In the genomic region with DNA sequence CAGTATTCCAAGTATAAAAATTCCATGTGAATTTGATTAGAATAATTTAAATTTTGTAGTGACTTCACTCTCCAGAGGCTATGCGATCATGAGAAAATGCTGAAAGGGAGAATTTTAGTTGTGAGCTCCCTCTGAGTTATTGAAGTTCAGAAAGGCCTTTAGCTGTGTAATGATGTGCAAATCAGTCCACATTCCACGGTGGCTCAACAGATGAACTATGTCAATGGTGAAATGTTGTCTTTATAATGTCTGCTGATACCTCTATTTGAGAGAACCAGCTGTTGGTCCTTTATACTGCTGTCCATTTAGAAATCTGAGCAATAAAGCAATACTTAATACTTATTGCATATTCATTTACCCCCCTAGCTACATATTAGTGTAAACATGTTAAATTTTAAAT, we compare ENCODE assay signal across 24 cellular contexts. TPM values are rescaled to one million over a fixed set of nuclear protein-coding genes. Genes with fewer than 3 reads are reported as not detected.
A peak's percentile ranks its signal among the peaks of the same experiment; 100 is the strongest.
DNase-seq lines count a peak whose midpoint lies in the region; ATAC-seq, FAIRE-seq and TF ChIP-seq lines count a peak whose summit lies in the region.
"Had no signal": no experiment of that assay in that cellular context is flagged by ENCODE, and none has a peak within 500 bp of the region (broad histone marks: within the 10 kb centered on the region; RNA-seq: fewer than 3 reads in every experiment).

No MANE protein-coding gene starts in this region.

- CTCF ChIA-PET in A673 (lab: Charles Lee) (no interaction called here), IMR-90 (lab: Yijun Ruan, JAX) (interaction anchor here (1.2 to 1.4 kb wide), 2 partner anchors 11 to 275 kb away, joined by 3 to 4 read pairs; no protein-coding TSS in a partner anchor)

- no peak for FAIRE-seq in GM12892 (lab: Jason Lieb, UNC)
- FAIRE-seq: D721Med, H54 had no signal

- POLR2A ChIA-PET in A673 (lab: Charles Lee; ENCODE audit: low non-redundant PET) (no interaction called here), IMR-90 (lab: Charles Lee; ENCODE audit: unreplicated experiment) (no interaction called here)

- no peak overlapping the region for H4K91ac ChIP-seq in IMR-90 (ENCODE audit: insufficient read depth, low read depth, low read length)

- H3K9me2 ChIP-seq in GM23338 (ENCODE audit: insufficient read depth) = no peaks in the 10 kb centered on the region

- H2AK9ac ChIP-seq in IMR-90 (replicated peaks; ENCODE audit: low read depth, low read length, poor library complexity) = no peak overlapping the region

- H3K9me3 Mint-ChIP-seq in GM23338 = no peaks in the 10 kb centered on the region
- H3K9me3 Mint-ChIP-seq: CD14-positive monocyte, HFFc6, IgD-negative memory B cell had no signal

- no peak overlapping the region for H3K4ac ChIP-seq in IMR-90 (ENCODE audit: low read depth, low read length)

- no peaks in the 10 kb centered on the region for H3K79me1 ChIP-seq in IMR-90 (ENCODE audit: low read depth in 1 of 2, low read length in 2 of 2)

- no peak for TF ChIP-seq CTCF in A673 (conservative IDR thresholded peaks at IDR 0.05; ENCODE audit: low read depth, low read length)
- no peak for TF ChIP-seq CTCF in IMR-90 (conservative IDR thresholded peaks at IDR 0.05; ENCODE audit: low read depth, low read length)
- TF ChIP-seq CTCF in choroid plexus epithelial cell (conservative IDR thresholded peaks at IDR 0.05; ENCODE audit: low read depth, low read length) = no peak
- no peak for TF ChIP-seq CTCF in GM23338 (conservative IDR thresholded peaks at IDR 0.05; ENCODE audit: low read depth in 2 of 2)

- DNase-seq in A673 (ENCODE audit: low spot score) (peak; percentile 41), IMR-90 (peak; percentile 68), choroid plexus epithelial cell (ENCODE audit: low read depth) (peak; percentile 79), iris pigment epithelial cell (ENCODE audit: low read depth) (peak; percentile 38), NCI-H2107 treated with DMSO at 0.1 percent for 48 hours (lab: John Stamatoyannopoulos, UW; ENCODE audit: unreplicated experiment) (no peak), GM12892 (ENCODE audit: insufficient read length) (no peak), GM23338 (ENCODE audit: low spot score) (no peak)
- DNase-seq: 8988T, DMS53, GDM1, HFFc6, Kasumi-1, NCI-H1694, NCI-H2081, NCI-H2171 treated with DMSO at 0.1 percent for 48 hours, NCI-H524 treated with DMSO at 0.1 percent for 48 hours, OCI-M1 had no signal

- BruUV-seq in A673 (replicated peaks; lab: Mats Ljungman, UMichigan) (no TSS peak), IMR-90 (replicated peaks; lab: Mats Ljungman, UMichigan) (no TSS peak)

- H2AFZ ChIP-seq in IMR-90 (replicated peaks; ENCODE audit: low read length, poor library complexity) = no peak overlapping the region
- no peak overlapping the region for H2AFZ ChIP-seq in GM23338

- H3K18ac ChIP-seq in IMR-90 (ENCODE audit: low read depth, low read length) = no peak overlapping the region

- H3K27ac Mint-ChIP-seq in GM23338 = no peak overlapping the region
- H3K27ac Mint-ChIP-seq: B cell, CD14-positive monocyte, HFFc6, IgD-negative memory B cell had no signal

- 0 out of 2 replicates have a peak, but pooled peaks cover 2% of the 10 kb centered on the region for H3K9me1 ChIP-seq in IMR-90 (ENCODE audit: insufficient read depth, low read length)

- H3K27ac ChIP-seq in A673 (ENCODE audit: low read depth, low read length, poor library complexity, severe bottlenecking) (no peak overlapping the region), IMR-90 (ENCODE audit: insufficient read depth, low read length) (peak overlapping the region; percentile 3; the same call in 1 of the 2 replicates), GM23338 (ENCODE audit: low read depth) (no peak overlapping the region)

- no peak overlapping the region for H2BK20ac ChIP-seq in IMR-90 (ENCODE audit: low read depth, low read length)

- no peak overlapping the region for H2BK15ac ChIP-seq in IMR-90 (ENCODE audit: low read depth, low read length)

- ATAC-seq in IMR-90 (ENCODE audit: low read depth) (peak; percentile 69), GM23338 (no peak), GM19463 (IDR thresholded peaks at IDR 0.05; ENCODE audit: unreplicated experiment) (no peak)
- ATAC-seq: Right ventricle myocardium inferior had no signal

- H3K36me3 ChIP-seq in A673 (ENCODE audit: insufficient read depth, low read length, poor library complexity, severe bottlenecking) = no peaks in the 10 kb centered on the region
- no peaks in the 10 kb centered on the region for H3K36me3 ChIP-seq in IMR-90 (ENCODE audit: control insufficient read depth, insufficient read depth, low read length)
- H3K36me3 ChIP-seq in GM23338 (ENCODE audit: insufficient read depth) = no peaks in the 10 kb centered on the region

- H2BK5ac ChIP-seq in IMR-90 (ENCODE audit: low read depth, low read length, poor library complexity, severe bottlenecking) = no peak overlapping the region

- H3K79me2 ChIP-seq in GM23338 (replicated peaks; ENCODE audit: insufficient read depth) = no peaks in the 10 kb centered on the region

- no peaks in the 10 kb centered on the region for H3K27me3 ChIP-seq in A673 (replicated peaks; ENCODE audit: insufficient read depth, low read depth, low read length, poor library complexity)
- H3K27me3 ChIP-seq in IMR-90 (ENCODE audit: control insufficient read depth, insufficient read depth, low read length) = no peaks in the 10 kb centered on the region
- peaks cover 10% of the 10 kb centered on the region; the same call in 1 of the 2 replicates for H3K27me3 ChIP-seq in GM23338 (ENCODE audit: insufficient read depth)

- peaks cover 2% of the 10 kb centered on the region for H3K27me3 Mint-ChIP-seq in GM23338 (ENCODE audit: insufficient read depth, low read depth, poor library complexity)
- H3K27me3 Mint-ChIP-seq: B cell, IgD-negative memory B cell had no signal

- in situ Hi-C loops in IMR-90 (cut with MboI; ENCODE audit: low sequenced_read_pairs) = loop anchor here (25.0 kb wide), 1 partner anchor 561 kb away; a partner anchor contains a TSS

- H3K9ac ChIP-seq in IMR-90 (ENCODE audit: low read depth, low read length) = no peak overlapping the region

- H3K23ac ChIP-seq in IMR-90 (ENCODE audit: low read depth, low read length) = no peak overlapping the region

- H2AK5ac ChIP-seq in IMR-90 (ENCODE audit: low read depth, low read length) = no peak overlapping the region

- no peak overlapping the region for H4K5ac ChIP-seq in IMR-90 (ENCODE audit: low read depth, low read length)

- H3K9me3 ChIP-seq in A673 (ENCODE audit: low read depth, low read length, poor library complexity, severe bottlenecking) (no peaks in the 10 kb centered on the region), IMR-90 (ENCODE audit: control insufficient read depth, insufficient read depth, low read length) (no peaks in the 10 kb centered on the region)

- H4K20me1 ChIP-seq in IMR-90 (ENCODE audit: insufficient read depth, low read length) (no peaks in the 10 kb centered on the region), GM23338 (replicated peaks; ENCODE audit: insufficient read depth) (no peaks in the 10 kb centered on the region)

- H3K4me1 Mint-ChIP-seq in GM23338 = peaks cover 6% of the 10 kb centered on the region
- H3K4me1 Mint-ChIP-seq: B cell, CD14-positive monocyte had no signal

- no peaks in the 10 kb centered on the region for H3K36me3 Mint-ChIP-seq in GM23338 (ENCODE audit: low read depth)
- H3K36me3 Mint-ChIP-seq: CD14-positive monocyte, IgD-negative memory B cell had no signal

- H3K14ac ChIP-seq in IMR-90 (replicated peaks; ENCODE audit: low read depth, low read length) = no peak overlapping the region

- no peaks in the 10 kb centered on the region for H3K4me1 ChIP-seq in A673 (ENCODE audit: insufficient read depth, low read length, poor library complexity, severe bottlenecking)
- H3K4me1 ChIP-seq in IMR-90 (ENCODE audit: control insufficient read depth, insufficient read depth, low read length) = no peaks in the 10 kb centered on the region
- peaks cover 6% of the 10 kb centered on the region; the same call in 1 of the 2 replicates for H3K4me1 ChIP-seq in GM23338 (ENCODE audit: insufficient read depth)

- H4K8ac ChIP-seq in IMR-90 (ENCODE audit: low read depth in 2 of 2, low read length in 2 of 2) = no peak overlapping the region

- TF ChIP-seq POLR2A in IMR-90 (IDR thresholded peaks at IDR 0.05; ENCODE audit: low read depth, low read length) = no peak
- no peak for TF ChIP-seq POLR2A in GM12892 (IDR thresholded peaks at IDR 0.05; ENCODE audit: low read depth, low read length)

- intact Hi-C loops in A673 (cut with micrococcal nuclease; ENCODE audit: unreplicated experiment) = no loop called here
- intact Hi-C loops in IMR-90 (cut with micrococcal nuclease) = no loop called here

- no peak overlapping the region for H3K4me3 ChIP-seq in A673 (ENCODE audit: low read depth, low read length, poor library complexity, severe bottlenecking)
- no peak overlapping the region for H3K4me3 ChIP-seq in IMR-90 (ENCODE audit: insufficient read depth, low read depth, low read length)
- no peak overlapping the region for H3K4me3 ChIP-seq in choroid plexus epithelial cell (ENCODE audit: low read depth, low read length)
- no peak overlapping the region for H3K4me3 ChIP-seq in GM23338

- TF ChIP-seq RAD21 in IMR-90 (IDR thresholded peaks at IDR 0.05; ENCODE audit: low read length) = no peak

- H3K4me2 ChIP-seq in IMR-90 (ENCODE audit: low read depth, low read length) = no peak overlapping the region
- H3K4me2 ChIP-seq in GM23338 = no peak overlapping the region

- WGBS in IMR-90 (ENCODE audit: extremely low coverage in 2 of 2, insufficient read length in 1 of 2), 2 experiments = no CpG with 5 or more reads among the region's 2 CpGs

- dilution Hi-C loops in IMR-90 (cut with HindIII; ENCODE audit: low sequenced_read_pairs, unreplicated experiment) = no loop called here

- H3K56ac ChIP-seq in IMR-90 (ENCODE audit: extremely low read depth, insufficient read depth, low read length) = no peak overlapping the region

- no peak overlapping the region for H3K4me3 Mint-ChIP-seq in GM23338
- H3K4me3 Mint-ChIP-seq: B cell, CD14-positive monocyte, HFFc6, IgD-negative memory B cell had no signal

- H2BK120ac ChIP-seq in IMR-90 (ENCODE audit: low read depth, low read length) = no peak overlapping the region; the same call in 1 of the 2 replicates

- no peaks in the 10 kb centered on the region for H3F3A ChIP-seq in GM23338 (replicated peaks; ENCODE audit: low read depth)

TF ChIP-seq in IMR-90, 13 proteins besides CTCF, POLR2A, EP300 and RAD21 (continues in another document):
- no peak for TF ChIP-seq NFE2L2 (IDR thresholded peaks at IDR 0.05; ENCODE audit: low read depth, low read length)

TF ChIP-seq in GM23338, 12 proteins besides CTCF, POLR2A, EP300 and RAD21 (continues in another document):
- no peak for TF ChIP-seq NANOG (IDR thresholded peaks at IDR 0.05; ENCODE audit: borderline replicate concordance)
- TF ChIP-seq EZH2phosphoT487 (IDR thresholded peaks at IDR 0.05; ENCODE audit: unreplicated experiment) = no peak

RNA-seq across cellular contexts. Expression of a gene that starts 7.1 kb away (rescaled TPM):
- total RNA-seq in A673 (2021) (0.90 and 1.3 TPM in 2 replicates), IMR-90 (2012; rRNA removed) (10.2 and 10.8 TPM in 2 replicates)
- polyA plus RNA-seq in IMR-90 (2012; rRNA removed) (1.9 and 2.6 TPM in 2 replicates), GM23338 (2016; fragmentation: Nextera tagmentation; extraction: Ambion mirVana) (0.71 and 0.77 TPM in 2 replicates)
- 1.6 and 1.7 TPM in 2 replicates for polyA plus RNA-seq in IMR-90 (2012; cell fraction: cytosol; rRNA removed)
- 4.3 and 10.5 TPM in 2 replicates for polyA plus RNA-seq in IMR-90 (2012; cell fraction: nucleus; rRNA removed; ENCODE audit: low replicate concordance)
- polyA plus RNA-seq in GM12892 (2012; ENCODE audit: missing spikeins) = 1.5 TPM
- total RNA-seq in GM23338 (2014; rRNA removed; shearing (Covaris generic)) = 3.0 and 3.5 TPM in 2 replicates
- total RNA-seq: HFFc6 had no signal
- polyA plus RNA-seq: IgD-negative memory B cell had no signal

Comparison
In these comparisons a context has a peak if more than half of its experiments do, and no peak if none do; other contexts are left out.
1. DNase-seq: peak in A673 (single experiment), IMR-90 (single experiment), choroid plexus epithelial cell (single experiment) and iris pigment epithelial cell (single experiment); none in NCI-H2107 treated with DMSO at 0.1 percent for 48 hours (single experiment), GM12892 (single experiment) and GM23338 (single experiment).